5 cellular contexts compared by ENCODE assay signal in genomic region chr16:56136256-56136655, GRCh38. TPM values are rescaled to one million over a fixed set of nuclear protein-coding genes. Genes with fewer than 3 reads are reported as not detected.
"Had no signal": no experiment of that assay in that cellular context is flagged by ENCODE, and none has a peak within 500 bp of the region (broad histone marks: within the 10 kb centered on the region; RNA-seq: fewer than 3 reads in every experiment).

No MANE protein-coding gene starts in this region.

- H3K27ac ChIP-seq: HL-60 had no signal

- ATAC-seq: HepG2, K562 had no signal

- H3K4me3 ChIP-seq: K562 had no signal

- DNase-seq: IMR-90, KBM-7 had no signal

RNA-seq across cellular contexts. Expression of gene GNAO1, which starts 55.0 kb away (rescaled TPM):
- polyA plus RNA-seq: HepG2 had no signal
